In genomic region chr3:173395073-173395411, GRCh38 we compare ENCODE assay signal across 9 cellular contexts. TPM values are rescaled to one million over a fixed set of nuclear protein-coding genes. Genes with fewer than 3 reads are reported as not detected.
A peak's percentile ranks its signal among the peaks of the same experiment; 100 is the strongest.
DNase-seq lines count a peak whose midpoint lies in the region; ATAC-seq and TF ChIP-seq lines count a peak whose summit lies in the region.
"Had no signal": no experiment of that assay in that cellular context is flagged by ENCODE, and none has a peak within 500 bp of the region (broad histone marks: within the 10 kb centered on the region; RNA-seq: fewer than 3 reads in every experiment).

No MANE protein-coding gene starts in this region.

- no peak overlapping the region for H2BK5ac ChIP-seq in trophoblast cell (ENCODE audit: low read depth, low read length, poor library complexity)

- H4K12ac ChIP-seq in trophoblast cell (ENCODE audit: low read depth, low read length): no peak overlapping the region

- H2AK5ac ChIP-seq in trophoblast cell (ENCODE audit: low read length): no peak overlapping the region

- H2BK120ac ChIP-seq in trophoblast cell (ENCODE audit: insufficient read depth, low read length, poor library complexity): no peak overlapping the region

- peak overlapping the region; percentile 69 for H2AFZ ChIP-seq in trophoblast cell (ENCODE audit: insufficient read depth, low read length, poor library complexity)

- DNase-seq in AG09309 (ENCODE audit: low read depth) (no peak), foreskin keratinocyte (peak; percentile 20 to 48), trophoblast cell (peak; percentile 68 to 77), epidermal melanocyte (ENCODE audit: insufficient read length, low spot score) (no peak), EL (no peak)

- H2BK12ac ChIP-seq in trophoblast cell (ENCODE audit: low read length): no peak overlapping the region

- no peaks in the 10 kb centered on the region for H3K79me2 ChIP-seq in trophoblast cell (ENCODE audit: control insufficient read depth, insufficient read depth, low read length, poor library complexity)

- no peak overlapping the region for H3K14ac ChIP-seq in trophoblast cell (ENCODE audit: low read length)

- H3K23ac ChIP-seq in trophoblast cell (ENCODE audit: low read length): no peak overlapping the region

- no peak overlapping the region for H4K8ac ChIP-seq in trophoblast cell (ENCODE audit: low read depth, low read length)

- H3K27me3 ChIP-seq in foreskin keratinocyte (peaks cover 63% of the 10 kb centered on the region), trophoblast cell (ENCODE audit: insufficient read depth, low read length) (peaks cover 8% of the 10 kb centered on the region)

- no peaks in the 10 kb centered on the region for H3K79me1 ChIP-seq in trophoblast cell (ENCODE audit: low read length)

- H3K4me1 ChIP-seq in foreskin keratinocyte (peaks cover 5% of the 10 kb centered on the region), trophoblast cell (ENCODE audit: control insufficient read depth in 1 of 2, insufficient read depth in 2 of 2, low read length in 2 of 2) (peaks cover 2 to 7% of the 10 kb centered on the region in 2 experiments)

- H3K9ac ChIP-seq in trophoblast cell (ENCODE audit: low read length): no peak overlapping the region

- H3K36me3 ChIP-seq in trophoblast cell (ENCODE audit: control insufficient read depth in 1 of 2, insufficient read depth in 2 of 2, low read length in 2 of 2): no peaks in the 10 kb centered on the region

- peak overlapping the region; percentile 89 for H3K4me3 ChIP-seq in AG09309 (ENCODE audit: control insufficient read depth, low read depth, low read length)
- H3K4me3 ChIP-seq in trophoblast cell (ENCODE audit: low read depth, low read length): peak overlapping the region; percentile 74

- peak; percentile 61 for ATAC-seq in GM18907 (IDR thresholded peaks at IDR 0.05; ENCODE audit: unreplicated experiment)
- ATAC-seq in HG03135 (IDR thresholded peaks at IDR 0.05; ENCODE audit: unreplicated experiment): peak; percentile 33
- peak; percentile 46 for ATAC-seq in SK-N-SH treated with all-trans-retinoic acid at 6 μM for 48 hours
- peak; percentile 75 for ATAC-seq in foreskin keratinocyte

- H3K27ac ChIP-seq in foreskin keratinocyte: no peak overlapping the region
- no peak overlapping the region for H3K27ac ChIP-seq in trophoblast cell (ENCODE audit: low read depth, low read length)

- H3K4ac ChIP-seq in trophoblast cell (ENCODE audit: low read depth, low read length): no peak overlapping the region

- TF ChIP-seq CTCF in AG09309 (IDR thresholded peaks at IDR 0.05; ENCODE audit: control insufficient read depth, insufficient read depth, low read depth, low read length, missing control alignments) (no peak), foreskin keratinocyte (conservative IDR thresholded peaks at IDR 0.05) (no peak)

- no peaks in the 10 kb centered on the region for H3K9me3 ChIP-seq in trophoblast cell (ENCODE audit: insufficient read depth, low read depth, low read length)

- no peak overlapping the region for H3K18ac ChIP-seq in trophoblast cell (ENCODE audit: low read length)

- H4K91ac ChIP-seq in trophoblast cell (ENCODE audit: low read depth, low read length): no peak overlapping the region

- peak overlapping the region; percentile 97 for H3K4me2 ChIP-seq in trophoblast cell (ENCODE audit: low read length)

- no CpG with 5 or more reads among the region's 10 CpGs for WGBS in trophoblast cell (ENCODE audit: extremely low coverage, insufficient coverage, insufficient read length)

TF ChIP-seq in SK-N-SH treated with all-trans-retinoic acid at 6 μM for 48 hours, 23 proteins besides CTCF, POLR2A, EP300 and RAD21:
- no peak for TF ChIP-seq SNAI2 (CRISPR knock-in tag; IDR thresholded peaks at IDR 0.05)
TF ChIP-seq in SK-N-SH treated with all-trans-retinoic acid at 6 μM for 48 hours: peak in this region for 0.

RNA-seq across cellular contexts. Expression of gene NLGN1, which starts 2.5 kb away (rescaled TPM):
- total RNA-seq in foreskin keratinocyte: not detected in 2 replicates
- not detected in 2 replicates for polyA plus RNA-seq in foreskin keratinocyte
- 0.11 and 0.17 TPM in 2 replicates for polyA plus RNA-seq in trophoblast cell (2013)
- total RNA-seq: LHCN-M2 had no signal

Comparison
In these comparisons a context has a peak if more than half of its experiments do, and no peak if none do; other contexts are left out.
1. DNase-seq: peak in foreskin keratinocyte (2 of 2) and trophoblast cell (2 of 2); none in AG09309 (single experiment), epidermal melanocyte (single experiment) and EL (single experiment).
2. Peak in every context shown above with its lines, with median percentiles within 50 percentile points of each other: ATAC-seq.